ENCODE assay signal across 8 cellular contexts in the genomic region with DNA sequence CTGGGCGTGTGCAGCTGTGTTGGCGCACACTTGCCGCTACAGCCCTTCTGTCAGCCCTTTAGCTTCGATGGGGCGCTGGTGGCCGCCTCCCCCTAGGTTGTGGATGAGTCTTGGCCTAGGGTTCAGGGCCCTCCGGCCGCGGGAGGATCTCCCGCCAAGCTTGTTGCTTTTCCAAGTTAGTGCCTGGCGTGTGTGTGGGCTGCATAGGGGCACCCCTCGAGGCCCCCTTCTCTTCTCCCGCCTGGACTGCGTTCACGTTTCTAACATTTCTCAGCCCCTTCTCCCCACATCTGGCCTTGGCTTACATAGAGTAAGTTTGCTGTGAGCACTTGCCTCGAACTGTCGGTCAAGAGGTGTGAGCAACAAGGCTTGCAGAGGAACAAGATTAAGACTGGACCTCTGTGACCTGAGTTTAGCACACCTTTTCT. TPM values are rescaled to one million over a fixed set of nuclear protein-coding genes. Genes with fewer than 3 reads are reported as not detected.
DNase-seq lines count a peak whose midpoint lies in the region; ATAC-seq, FAIRE-seq and TF ChIP-seq lines count a peak whose summit lies in the region.

No MANE protein-coding gene starts in this region.

- TF ChIP-seq CTCF in kidney (IDR thresholded peaks at IDR 0.05; ENCODE audit: borderline replicate concordance, extremely low read depth, insufficient read depth) = no peak
- no peak for TF ChIP-seq CTCF in suprapubic skin (IDR thresholded peaks at IDR 0.05)

- H3K27me3 ChIP-seq in suprapubic skin = no peaks in the 10 kb centered on the region

- no peaks in the 10 kb centered on the region for H3K9me3 Mint-ChIP-seq in activated naive CD8-positive, alpha-beta T cell treated with anti-CD3 and anti-CD28 coated beads, Interleukin-2, amount 10 ng/mL, durations not matched to agents 7 days and 5 days

- FAIRE-seq in kidney (lab: Jason Lieb, UNC) = no peak

- no peaks in the 10 kb centered on the region for H3K27me3 Mint-ChIP-seq in activated naive CD8-positive, alpha-beta T cell treated with anti-CD3 and anti-CD28 coated beads, Interleukin-2, amount 10 ng/mL, durations not matched to agents 7 days and 5 days

- POLR2A ChIA-PET in activated naive CD8-positive, alpha-beta T cell treated with anti-CD3 and anti-CD28 coated beads, Interleukin-2, amount 10 ng/mL, durations not matched to agents 7 days and 5 days (lab: Charles Lee) = interaction anchor here (0.6 to 3.3 kb wide), 9 partner anchors 12 to 54 kb away, joined by 3 to 34 read pairs (median 3); a partner anchor contains a TSS

- H3K4me1 ChIP-seq in kidney (ENCODE audit: control insufficient read depth in 1 of 2, insufficient read depth in 1 of 2, low read depth in 1 of 2, low read length in 2 of 2) (peaks cover 6 to 7% of the 10 kb centered on the region in 2 donors), suprapubic skin (peaks cover 47% of the 10 kb centered on the region)

- peak overlapping the region; percentile 92 for H3K4me3 Mint-ChIP-seq in activated naive CD8-positive, alpha-beta T cell treated with anti-CD3 and anti-CD28 coated beads, Interleukin-2, amount 10 ng/mL, durations not matched to agents 7 days and 5 days

- intact Hi-C loops in kidney (cut with DNase I) = no loop called here

- H3K27ac ChIP-seq in kidney (ENCODE audit: low read depth in 2 of 2, low read length in 2 of 2) (peak overlapping the region; percentile 75 to 76), suprapubic skin (peak overlapping the region; percentile 89)

- H3K36me3 Mint-ChIP-seq in activated naive CD8-positive, alpha-beta T cell treated with anti-CD3 and anti-CD28 coated beads, Interleukin-2, amount 10 ng/mL, durations not matched to agents 7 days and 5 days = peaks cover 11% of the 10 kb centered on the region

- H3K36me3 ChIP-seq in kidney (ENCODE audit: control insufficient read depth in 1 of 2, insufficient read depth in 2 of 2, low read length in 2 of 2) = no peaks in the 10 kb centered on the region
- no peaks in the 10 kb centered on the region for H3K36me3 ChIP-seq in suprapubic skin

- TF ChIP-seq EP300 in suprapubic skin (IDR thresholded peaks at IDR 0.05) = no peak

- peak overlapping the region; percentile 88 for H3K27ac Mint-ChIP-seq in activated naive CD8-positive, alpha-beta T cell treated with anti-CD3 and anti-CD28 coated beads, Interleukin-2, amount 10 ng/mL, durations not matched to agents 7 days and 5 days

- peaks cover 38% of the 10 kb centered on the region for H3K4me1 Mint-ChIP-seq in activated naive CD8-positive, alpha-beta T cell treated with anti-CD3 and anti-CD28 coated beads, Interleukin-2, amount 10 ng/mL, durations not matched to agents 7 days and 5 days

- H3K9ac ChIP-seq in kidney (ENCODE audit: low read length in 2 of 2) = peak overlapping the region; percentile 81

- WGBS in suprapubic skin = 8% methylated on average over 11 of the region's 17 CpGs

- no peak for ATAC-seq in activated naive CD8-positive, alpha-beta T cell treated with anti-CD3 and anti-CD28 coated beads, Interleukin-2, amount 10 ng/mL, durations not matched to agents 7 days and 5 days (ENCODE audit: low read depth)
- ATAC-seq in GM21447 (IDR thresholded peaks at IDR 0.05; ENCODE audit: unreplicated experiment) = no peak

- TF ChIP-seq POLR2A in suprapubic skin (IDR thresholded peaks at IDR 0.05) = no peak
- TF ChIP-seq POLR2A in erythroblast (IDR thresholded peaks at IDR 0.05; ENCODE audit: low read length) = no peak

- H3K9me3 ChIP-seq in kidney (ENCODE audit: control insufficient read depth in 1 of 2, low read length in 2 of 2) (no peaks in the 10 kb centered on the region), suprapubic skin (no peaks in the 10 kb centered on the region)

- peak; percentile 5 for DNase-seq in DMS79 treated with DMSO at 0.1 percent for 48 hours (lab: John Stamatoyannopoulos, UW)
- DNase-seq in DMS79 (lab: John Stamatoyannopoulos, UW) = no peak
- DNase-seq in activated naive CD8-positive, alpha-beta T cell treated with anti-CD3 and anti-CD28 coated beads, Interleukin-2, amount 10 ng/mL, durations not matched to agents 7 days and 5 days = no peak
- no peak for DNase-seq in kidney
- DNase-seq in suprapubic skin (ENCODE audit: low spot score in 2 of 2) = no peak
- DNase-seq in erythroblast (lab: John Stamatoyannopoulos, UW) = no peak
- DNase-seq in NCI-H1930 (lab: John Stamatoyannopoulos, UW) = no peak

- H3K4me3 ChIP-seq in kidney (ENCODE audit: low read length in 2 of 2) (peak overlapping the region; percentile 71 to 83), suprapubic skin (peak overlapping the region; percentile 73)

RNA-seq across cellular contexts. Expression of a gene that starts 0.4 kb away (rescaled TPM):
- 10 to 100 TPM; 54.0 to 59.9 TPM for total RNA-seq in activated naive CD8-positive, alpha-beta T cell treated with anti-CD3 and anti-CD28 coated beads, Interleukin-2, amount 10 ng/mL, durations not matched to agents 7 days and 5 days
- total RNA-seq in kidney (20.5 TPM), suprapubic skin (10 to 100 TPM; 17.4 to 71.9 (median 24.7) TPM)
- 42.7 TPM for polyA plus RNA-seq in kidney (ENCODE audit: insufficient read depth, low read depth, low replicate concordance)

RNA-seq across cellular contexts. Expression of a gene that starts 33.5 kb away (rescaled TPM):
- 10 to 100 TPM; 24.3 to 27.3 TPM for total RNA-seq in activated naive CD8-positive, alpha-beta T cell treated with anti-CD3 and anti-CD28 coated beads, Interleukin-2, amount 10 ng/mL, durations not matched to agents 7 days and 5 days
- total RNA-seq in kidney = 28.9 TPM
- polyA plus RNA-seq in kidney (ENCODE audit: insufficient read depth, low read depth, low replicate concordance) = 6.5 TPM
- total RNA-seq in suprapubic skin = 10 to 100 TPM; 10.6 to 20.9 (median 16.9) TPM

RNA-seq across cellular contexts. Expression of a gene that starts 54.4 kb away (rescaled TPM):
- total RNA-seq in activated naive CD8-positive, alpha-beta T cell treated with anti-CD3 and anti-CD28 coated beads, Interleukin-2, amount 10 ng/mL, durations not matched to agents 7 days and 5 days = 10 to 100 TPM; 13.0 to 15.3 TPM
- total RNA-seq in kidney (12.8 TPM), suprapubic skin (10 to 100 TPM in 1 of 4 donors, 1 to 10 TPM in 3; 8.7 to 16.4 (median 9.9) TPM)
- polyA plus RNA-seq in kidney (ENCODE audit: insufficient read depth, low read depth, low replicate concordance) = 7.8 TPM
